In genomic region chr7:129553861-129554530, GRCh38 we compare ENCODE assay signal across 9 cellular contexts. TPM values are rescaled to one million over a fixed set of nuclear protein-coding genes. Genes with fewer than 3 reads are reported as not detected.
A peak's percentile ranks its signal among the peaks of the same experiment; 100 is the strongest.
DNase-seq lines count a peak whose midpoint lies in the region; ATAC-seq and TF ChIP-seq lines count a peak whose summit lies in the region.
"Had no signal": no experiment of that assay in that cellular context is flagged by ENCODE, and none has a peak within 500 bp of the region (broad histone marks: within the 10 kb centered on the region; RNA-seq: fewer than 3 reads in every experiment).

No MANE protein-coding gene starts in this region.

- no peaks in the 10 kb centered on the region for H3K36me3 ChIP-seq in transverse colon

- 30 to 43% methylated on average over 9 to 17 of the region's 17 CpGs for WGBS in transverse colon (ENCODE audit: low coverage in 1 of 2), 2 donors

- in situ Hi-C loops in transverse colon (cut with MboI; ENCODE audit: low pct_ligation_motif_present in 1 of 4, low pct_unique_long_range_greater_than_20kb in 1 of 4, low sequenced_read_pairs in 3 of 4) (no loop called here), GM13977 (cut with MboI; ENCODE audit: low pct_unique_long_range_greater_than_20kb, low sequenced_read_pairs, unreplicated experiment) (no loop called here)

- peak; percentile 68 for DNase-seq in COLO829 (ENCODE audit: low spot score)
- DNase-seq in NCI-H146 treated with DMSO at 0.1 percent for 48 hours (lab: John Stamatoyannopoulos, UW; ENCODE audit: unreplicated experiment), result peak; percentile 90
- peak; percentile 13 for DNase-seq in activated CD4-positive, alpha-beta T cell treated with anti-CD3 and anti-CD28 coated beads, Interleukin-2, amount 50 U/mL, for 1 hour
- peak; percentile 51 for DNase-seq in fibroblast of mammary gland (ENCODE audit: low read depth)
- no peak for DNase-seq in omental fat pad (ENCODE audit: low spot score)
- DNase-seq in transverse colon, result no peak
- DNase-seq in HEK293T (ENCODE audit: extremely low spot score), result no peak
- DNase-seq in GM13977 (ENCODE audit: low spot score), result no peak

- no peak overlapping the region for H3K27ac ChIP-seq in transverse colon
- H3K27ac ChIP-seq: parathyroid adenoma had no signal

- TF ChIP-seq CTCF in fibroblast of mammary gland (conservative IDR thresholded peaks at IDR 0.05; ENCODE audit: control insufficient read depth, insufficient read depth, low read depth, low read length) (no peak), omental fat pad (IDR thresholded peaks at IDR 0.05) (no peak), transverse colon (IDR thresholded peaks at IDR 0.05) (no peak), GM13977 (IDR thresholded peaks at IDR 0.05; ENCODE audit: extremely low read depth, insufficient read depth, missing control alignments) (no peak)

- H3K9me3 ChIP-seq in transverse colon, result no peaks in the 10 kb centered on the region

- peaks cover 6% of the 10 kb centered on the region for H3K27me3 ChIP-seq in transverse colon

- POLR2A ChIA-PET in HEK293T (lab: Yijun Ruan, JAX), result no interaction called here

- CTCF ChIA-PET in HEK293T (lab: Yijun Ruan, JAX), result interaction anchor here (0.7 kb wide), 1 partner anchor 307 kb away, joined by 3 read pairs; no protein-coding TSS in a partner anchor

- intact Hi-C loops in transverse colon (cut with DNase I; ENCODE audit: low total_unique reads), result no loop called here

- H3K4me3 ChIP-seq in fibroblast of mammary gland (ENCODE audit: control insufficient read depth, low read depth, low read length) (no peak overlapping the region), transverse colon (no peak overlapping the region)

- TF ChIP-seq POLR2A in transverse colon (IDR thresholded peaks at IDR 0.05), result no peak

- peaks cover 0 to 4% (median 0%) of the 10 kb centered on the region in 4 donors for H3K4me1 ChIP-seq in transverse colon
- H3K4me1 ChIP-seq: parathyroid adenoma had no signal

- no peak for TF ChIP-seq EP300 in transverse colon (IDR thresholded peaks at IDR 0.05; ENCODE audit: low read depth)

- ATAC-seq in omental fat pad (ENCODE audit: low FRiP score), result no peak

TF ChIP-seq in HEK293T, 16 proteins besides CTCF, POLR2A, EP300 and RAD21:
- no peak for TF ChIP-seq BHLHE40 (IDR thresholded peaks at IDR 0.05; ENCODE audit: borderline replicate concordance)
- TF ChIP-seq SP1 (IDR thresholded peaks at IDR 0.05), result no peak
- TF ChIP-seq L3MBTL2 (conservative IDR thresholded peaks at IDR 0.05), result no peak

RNA-seq across cellular contexts. Expression of gene SMKR1, which starts 51.7 kb away (rescaled TPM):
- total RNA-seq in omental fat pad, result under 1 TPM in 1 of 4 donors, not detected in 3; 0.69 TPM
- total RNA-seq in transverse colon, result not detected

RNA-seq across cellular contexts. Expression of gene NRF1, which starts 57.5 kb away (rescaled TPM):
- total RNA-seq in omental fat pad, result 10 to 100 TPM; 11.7 to 32.3 (median 16.6) TPM
- 10 to 100 TPM; 11.6 to 21.5 (median 15.3) TPM for total RNA-seq in transverse colon

Comparison
In these comparisons a context has a peak if more than half of its experiments do, and no peak if none do; other contexts are left out.
1. DNase-seq: peak in COLO829 (single experiment), NCI-H146 treated with DMSO at 0.1 percent for 48 hours (single experiment), activated CD4-positive, alpha-beta T cell treated with anti-CD3 and anti-CD28 coated beads, Interleukin-2, amount 50 U/mL, for 1 hour (single experiment) and fibroblast of mammary gland (single experiment); none in omental fat pad (single experiment), transverse colon (single experiment), HEK293T (single experiment) and GM13977 (single experiment).